In the genomic region with DNA sequence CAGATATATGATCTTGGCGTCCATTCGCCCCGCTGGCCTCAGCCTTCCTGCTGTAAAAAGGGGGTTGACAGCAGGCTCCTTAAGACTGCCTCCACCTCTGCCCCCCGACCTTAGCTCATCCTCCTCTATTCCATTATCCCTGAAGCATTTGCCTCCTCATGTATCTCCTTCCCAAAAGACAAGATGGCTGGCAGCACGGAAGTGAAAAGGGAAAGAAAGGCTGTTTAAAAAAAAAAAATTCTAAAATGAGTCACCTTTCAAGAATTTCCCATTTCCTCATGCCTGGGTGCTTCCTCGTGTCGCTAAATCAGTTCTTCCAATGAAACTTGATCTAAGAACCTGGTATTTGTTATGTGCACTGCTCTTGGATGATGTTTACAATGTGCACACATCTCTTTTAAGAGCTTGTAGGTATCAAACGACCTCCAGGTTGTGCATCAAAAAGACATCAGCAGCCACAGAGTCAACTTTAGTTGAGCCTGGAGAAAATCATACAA, we compare ENCODE assay signal across 7 cellular contexts. TPM values are rescaled to one million over a fixed set of nuclear protein-coding genes. Genes with fewer than 3 reads are reported as not detected.
DNase-seq lines count a peak whose midpoint lies in the region; ATAC-seq, FAIRE-seq and TF ChIP-seq lines count a peak whose summit lies in the region.

No MANE protein-coding gene starts in this region.

- peak overlapping the region; percentile 82 for H3K4me3 Mint-ChIP-seq in activated naive CD8-positive, alpha-beta T cell treated with anti-CD3 and anti-CD28 coated beads, Interleukin-2, amount 10 ng/mL, durations not matched to agents 7 days and 5 days

- DNase-seq in G401 (ENCODE audit: low spot score) (peak; percentile 67), small intestine (no peak), NK-92 (lab: John Stamatoyannopoulos, UW; ENCODE audit: unreplicated experiment) (no peak)
- DNase-seq in activated naive CD8-positive, alpha-beta T cell treated with anti-CD3 and anti-CD28 coated beads, Interleukin-2, amount 10 ng/mL, durations not matched to agents 7 days and 5 days = no peak
- DNase-seq in activated effector memory CD4-positive, alpha-beta T cell treated with Interleukin-2 at 50 U/mL for 16 hours = no peak

- H3K27me3 Mint-ChIP-seq in activated naive CD8-positive, alpha-beta T cell treated with anti-CD3 and anti-CD28 coated beads, Interleukin-2, amount 10 ng/mL, durations not matched to agents 7 days and 5 days = peaks cover 24% of the 10 kb centered on the region

- ATAC-seq in activated naive CD8-positive, alpha-beta T cell treated with anti-CD3 and anti-CD28 coated beads, Interleukin-2, amount 10 ng/mL, durations not matched to agents 7 days and 5 days (ENCODE audit: low read depth) = no peak

- H3K4me1 Mint-ChIP-seq in activated naive CD8-positive, alpha-beta T cell treated with anti-CD3 and anti-CD28 coated beads, Interleukin-2, amount 10 ng/mL, durations not matched to agents 7 days and 5 days = peaks cover 14% of the 10 kb centered on the region

- 64 to 76% (median 74%) methylated on average over 8 of the region's 8 CpGs for whole genome bisulfite sequencing in small intestine, 3 donors

- H3K36me3 Mint-ChIP-seq in activated naive CD8-positive, alpha-beta T cell treated with anti-CD3 and anti-CD28 coated beads, Interleukin-2, amount 10 ng/mL, durations not matched to agents 7 days and 5 days = peaks cover 6% of the 10 kb centered on the region

- no peaks in the 10 kb centered on the region for H3K27me3 ChIP-seq in iPS-15b (ENCODE audit: control insufficient read depth, insufficient read depth, low read length)
- peaks cover 0 to 3% of the 10 kb centered on the region in 2 donors for H3K27me3 ChIP-seq in small intestine (ENCODE audit: control insufficient read depth in 2 of 2, insufficient read depth in 2 of 2, low read length in 2 of 2)

- peak overlapping the region; percentile 24 to 62 for H3K27ac ChIP-seq in small intestine (ENCODE audit: low read depth in 1 of 2, low read length in 1 of 2)

- in situ Hi-C loops in G401 (cut with HindIII; ENCODE audit: low sequenced_read_pairs) = no loop called here

- POLR2A ChIA-PET in activated naive CD8-positive, alpha-beta T cell treated with anti-CD3 and anti-CD28 coated beads, Interleukin-2, amount 10 ng/mL, durations not matched to agents 7 days and 5 days (lab: Charles Lee) = interaction anchor here (1.0 to 1.3 kb wide), 3 partner anchors 32 to 41 kb away, joined by 3 to 6 read pairs (median 4); partner anchors contain the start of gene FKBP14

- TF ChIP-seq EP300 in Ishikawa (IDR thresholded peaks at IDR 0.05; ENCODE audit: borderline replicate concordance) = peak; percentile 57; the same call in 1 of the 2 replicates

- H3K4me1 ChIP-seq in iPS-15b (ENCODE audit: control insufficient read depth, insufficient read depth, low read length) = peaks cover 2% of the 10 kb centered on the region
- peaks cover 0 to 4% of the 10 kb centered on the region in 2 donors for H3K4me1 ChIP-seq in small intestine (ENCODE audit: control insufficient read depth in 2 of 2, insufficient read depth in 1 of 2, low read depth in 1 of 2, low read length in 1 of 2)

- H3K36me3 ChIP-seq in iPS-15b (ENCODE audit: control insufficient read depth, insufficient read depth, low read length) (no peaks in the 10 kb centered on the region), small intestine (ENCODE audit: control insufficient read depth in 2 of 2, insufficient read depth in 2 of 2, low read length in 2 of 2) (no peaks in the 10 kb centered on the region)

- peaks cover 4% of the 10 kb centered on the region for H3K9me3 Mint-ChIP-seq in activated naive CD8-positive, alpha-beta T cell treated with anti-CD3 and anti-CD28 coated beads, Interleukin-2, amount 10 ng/mL, durations not matched to agents 7 days and 5 days

- no peak for FAIRE-seq in small intestine (lab: Jason Lieb, UNC)

- H3K27ac Mint-ChIP-seq in activated naive CD8-positive, alpha-beta T cell treated with anti-CD3 and anti-CD28 coated beads, Interleukin-2, amount 10 ng/mL, durations not matched to agents 7 days and 5 days = no peak overlapping the region

- TF ChIP-seq RAD21 in Ishikawa (IDR thresholded peaks at IDR 0.05; ENCODE audit: low read depth) = no peak

- H3K9me3 ChIP-seq in iPS-15b (ENCODE audit: control insufficient read depth, insufficient read depth, low read length) = no peaks in the 10 kb centered on the region
- no peaks in the 10 kb centered on the region for H3K9me3 ChIP-seq in small intestine (ENCODE audit: control insufficient read depth, low read depth)

- peak overlapping the region; percentile 60 for H3K4me3 ChIP-seq in iPS-15b (ENCODE audit: low read depth, low read length)
- no peak overlapping the region for H3K4me3 ChIP-seq in small intestine (ENCODE audit: low read depth in 1 of 2, low read length in 2 of 2)

- H3K9ac ChIP-seq in iPS-15b (ENCODE audit: low read depth, low read length) = no peak overlapping the region

TF ChIP-seq in Ishikawa, 13 proteins besides CTCF, POLR2A, EP300 and RAD21:
- TF ChIP-seq NFIC (IDR thresholded peaks at IDR 0.05) (no peak; the same call in 1 of the 2 replicates), ZBTB7A (IDR thresholded peaks at IDR 0.05; ENCODE audit: low read depth) (no peak), TCF12 (IDR thresholded peaks at IDR 0.05; ENCODE audit: low read depth) (peak; percentile 56; the same call in 1 of the 2 replicates), CREB1 (IDR thresholded peaks at IDR 0.05; ENCODE audit: low read depth) (no peak), MAX (IDR thresholded peaks at IDR 0.05) (peak; percentile 71; the same call in 1 of the 2 replicates), YY1 (IDR thresholded peaks at IDR 0.05; ENCODE audit: low read depth) (peak; percentile 85), USF1 (IDR thresholded peaks at IDR 0.05) (peak; percentile 5; the same call in 1 of the 2 replicates), TAF1 (IDR thresholded peaks at IDR 0.05; ENCODE audit: low read depth) (0 out of 2 replicates have a peak, but pooled peaks have one; percentile 29), CEBPB (IDR thresholded peaks at IDR 0.05) (0 out of 2 replicates have a peak, but pooled peaks have one; percentile 20), FOXM1 (IDR thresholded peaks at IDR 0.05; ENCODE audit: borderline replicate concordance, low read depth) (no peak), EGR1 (IDR thresholded peaks at IDR 0.05) (no peak), TEAD4 (IDR thresholded peaks at IDR 0.05) (peak; percentile 92)
- TF ChIP-seq, protein P1, sequence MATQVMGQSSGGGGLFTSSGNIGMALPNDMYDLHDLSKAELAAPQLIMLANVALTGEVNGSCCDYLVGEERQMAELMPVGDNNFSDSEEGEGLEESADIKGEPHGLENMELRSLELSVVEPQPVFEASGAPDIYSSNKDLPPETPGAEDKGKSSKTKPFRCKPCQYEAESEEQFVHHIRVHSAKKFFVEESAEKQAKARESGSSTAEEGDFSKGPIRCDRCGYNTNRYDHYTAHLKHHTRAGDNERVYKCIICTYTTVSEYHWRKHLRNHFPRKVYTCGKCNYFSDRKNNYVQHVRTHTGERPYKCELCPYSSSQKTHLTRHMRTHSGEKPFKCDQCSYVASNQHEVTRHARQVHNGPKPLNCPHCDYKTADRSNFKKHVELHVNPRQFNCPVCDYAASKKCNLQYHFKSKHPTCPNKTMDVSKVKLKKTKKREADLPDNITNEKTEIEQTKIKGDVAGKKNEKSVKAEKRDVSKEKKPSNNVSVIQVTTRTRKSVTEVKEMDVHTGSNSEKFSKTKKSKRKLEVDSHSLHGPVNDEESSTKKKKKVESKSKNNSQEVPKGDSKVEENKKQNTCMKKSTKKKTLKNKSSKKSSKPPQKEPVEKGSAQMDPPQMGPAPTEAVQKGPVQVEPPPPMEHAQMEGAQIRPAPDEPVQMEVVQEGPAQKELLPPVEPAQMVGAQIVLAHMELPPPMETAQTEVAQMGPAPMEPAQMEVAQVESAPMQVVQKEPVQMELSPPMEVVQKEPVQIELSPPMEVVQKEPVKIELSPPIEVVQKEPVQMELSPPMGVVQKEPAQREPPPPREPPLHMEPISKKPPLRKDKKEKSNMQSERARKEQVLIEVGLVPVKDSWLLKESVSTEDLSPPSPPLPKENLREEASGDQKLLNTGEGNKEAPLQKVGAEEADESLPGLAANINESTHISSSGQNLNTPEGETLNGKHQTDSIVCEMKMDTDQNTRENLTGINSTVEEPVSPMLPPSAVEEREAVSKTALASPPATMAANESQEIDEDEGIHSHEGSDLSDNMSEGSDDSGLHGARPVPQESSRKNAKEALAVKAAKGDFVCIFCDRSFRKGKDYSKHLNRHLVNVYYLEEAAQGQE (IDR thresholded peaks at IDR 0.05; ENCODE audit: low read depth) = no peak

RNA-seq across cellular contexts. Expression of gene SCRN1, which starts 1.7 kb away (rescaled TPM):
- 77.4 and 101 TPM in 2 replicates for total RNA-seq in G401 (2014; rRNA removed; shearing (Covaris generic))
- total RNA-seq in activated naive CD8-positive, alpha-beta T cell treated with anti-CD3 and anti-CD28 coated beads, Interleukin-2, amount 10 ng/mL, durations not matched to agents 7 days and 5 days = 10 to 100 TPM; 11.5 to 14.6 TPM
- polyA plus RNA-seq in small intestine = 10 to 100 TPM in 1 of 3 donors, 1 to 10 TPM in 2; 1.3 to 11.1 (median 3.8) TPM

RNA-seq across cellular contexts. Expression of gene FKBP14, which starts 38.6 kb away (rescaled TPM):
- 5.9 and 13.1 TPM in 2 replicates for total RNA-seq in G401 (2014; rRNA removed; shearing (Covaris generic))
- 1 to 10 TPM; 4.8 to 6.7 TPM for total RNA-seq in activated naive CD8-positive, alpha-beta T cell treated with anti-CD3 and anti-CD28 coated beads, Interleukin-2, amount 10 ng/mL, durations not matched to agents 7 days and 5 days
- 1 to 10 TPM in 1 of 3 donors, under 1 TPM in 2; 0.45 to 3.1 (median 0.54) TPM for polyA plus RNA-seq in small intestine

RNA-seq across cellular contexts. Expression of gene PLEKHA8, which starts 40.3 kb away (rescaled TPM):
- 13.7 and 21.5 TPM in 2 replicates for total RNA-seq in G401 (2014; rRNA removed; shearing (Covaris generic))
- 10 to 100 TPM; 11.6 to 14.3 TPM for total RNA-seq in activated naive CD8-positive, alpha-beta T cell treated with anti-CD3 and anti-CD28 coated beads, Interleukin-2, amount 10 ng/mL, durations not matched to agents 7 days and 5 days
- 1 to 10 TPM; 3.8 to 5.0 (median 4.0) TPM for polyA plus RNA-seq in small intestine
